Comparison of ENCODE assay signal across 16 cellular contexts in the genomic region with DNA sequence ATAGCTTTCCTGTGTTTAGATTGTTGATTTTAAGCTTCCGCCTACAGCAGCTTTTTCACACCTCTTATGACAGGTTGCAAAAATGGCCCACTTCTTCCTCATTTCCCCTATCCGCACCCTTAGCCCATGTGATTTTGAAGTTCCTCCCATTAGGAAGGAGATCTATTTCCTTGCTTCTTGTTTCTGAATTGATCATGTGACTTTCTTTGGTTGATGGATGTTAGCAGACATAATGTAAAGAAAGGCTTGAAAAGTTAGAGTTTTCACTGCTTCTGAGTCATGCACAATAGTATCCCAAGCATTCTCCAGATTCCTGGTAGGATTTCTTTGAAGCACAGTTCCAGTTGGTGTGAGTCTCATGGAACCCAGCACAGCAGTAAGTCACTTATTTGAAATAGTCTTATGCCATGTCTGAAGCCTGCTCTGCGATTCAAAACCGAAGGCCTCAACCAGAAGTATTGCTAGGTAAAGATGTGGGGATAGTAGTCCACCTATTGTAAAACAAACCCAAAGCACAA.
"Had no signal": no experiment of that assay in that cellular context is flagged by ENCODE, and none has a peak within 500 bp of the region (broad histone marks: within the 10 kb centered on the region; RNA-seq: fewer than 3 reads in every experiment).

No MANE protein-coding gene starts in this region.

- H3K27me3 ChIP-seq: body of pancreas, ovary, vagina had no signal

- H3K4me1 ChIP-seq: body of pancreas, vagina had no signal

- H3K4me3 ChIP-seq: body of pancreas, ovary, vagina had no signal

- ATAC-seq: body of pancreas, WTC11 had no signal

- H3K9me3 Mint-ChIP-seq: activated CD4-positive, alpha-beta T cell treated with anti-CD3 and anti-CD28 coated beads, Interleukin-2, amount 10 ng/mL, durations not matched to agents 7 days and 5 days; activated naive CD4-positive, alpha-beta T cell treated with anti-CD3 and anti-CD28 coated beads, Interleukin-2, amount 10 ng/mL, durations not matched to agents 7 days and 5 days; activated T-helper 2 cell treated with anti-CD3 and anti-CD28 coated beads, Interferon-gamma antibody, Interleukin-2, Interleukin-4, amounts not matched to agents 10 μg/mL and 5 μg/mL and 100 μg/mL, durations not matched to agents 14 hours and 24 hours and 36 hours; central memory CD8-positive, alpha-beta T cell; endodermal cell; nephron had no signal

- DNase-seq: activated CD4-positive, alpha-beta T cell treated with anti-CD3 and anti-CD28 coated beads, Interleukin-2, amount 10 ng/mL, durations not matched to agents 7 days and 5 days; activated naive CD4-positive, alpha-beta T cell treated with anti-CD3 and anti-CD28 coated beads, Interleukin-2, amount 10 ng/mL, durations not matched to agents 7 days and 5 days; activated T-cell treated with anti-CD3 and anti-CD28 coated beads for 4 hours; body of pancreas; dermis blood vessel endothelial cell; endodermal cell; glutamatergic neuron; mammary epithelial cell; ovary; stimulated activated CD4-positive, alpha-beta T cell treated with anti-CD3 and anti-CD28 coated beads, Interleukin-4, amount 100 ng/mL, for 4 hours; T-helper 1 cell had no signal

- H3K27me3 Mint-ChIP-seq: activated naive CD4-positive, alpha-beta T cell treated with anti-CD3 and anti-CD28 coated beads, Interleukin-2, amount 10 ng/mL, durations not matched to agents 7 days and 5 days; central memory CD8-positive, alpha-beta T cell had no signal

- H3K27ac Mint-ChIP-seq: activated CD4-positive, alpha-beta T cell treated with anti-CD3 and anti-CD28 coated beads, Interleukin-2, amount 10 ng/mL, durations not matched to agents 7 days and 5 days; activated naive CD4-positive, alpha-beta T cell treated with anti-CD3 and anti-CD28 coated beads, Interleukin-2, amount 10 ng/mL, durations not matched to agents 7 days and 5 days; activated T-helper 2 cell treated with anti-CD3 and anti-CD28 coated beads, Interferon-gamma antibody, Interleukin-2, Interleukin-4, amounts not matched to agents 10 μg/mL and 5 μg/mL and 100 μg/mL, durations not matched to agents 14 hours and 24 hours and 36 hours; endodermal cell; nephron; WTC11 had no signal

- H3K27ac ChIP-seq: body of pancreas, ovary, vagina had no signal

- H3K4me1 Mint-ChIP-seq: central memory CD8-positive, alpha-beta T cell; nephron; WTC11 had no signal

- H3K9me3 ChIP-seq: body of pancreas, ovary, vagina had no signal

- H3K36me3 Mint-ChIP-seq: activated naive CD4-positive, alpha-beta T cell treated with anti-CD3 and anti-CD28 coated beads, Interleukin-2, amount 10 ng/mL, durations not matched to agents 7 days and 5 days had no signal

- H3K4me3 Mint-ChIP-seq: activated CD4-positive, alpha-beta T cell treated with anti-CD3 and anti-CD28 coated beads, Interleukin-2, amount 10 ng/mL, durations not matched to agents 7 days and 5 days; activated naive CD4-positive, alpha-beta T cell treated with anti-CD3 and anti-CD28 coated beads, Interleukin-2, amount 10 ng/mL, durations not matched to agents 7 days and 5 days; central memory CD8-positive, alpha-beta T cell; endodermal cell; nephron; WTC11 had no signal

- H3K36me3 ChIP-seq: ovary, vagina had no signal
